Comparison of ENCODE assay signal across 28 cellular contexts in the genomic region with DNA sequence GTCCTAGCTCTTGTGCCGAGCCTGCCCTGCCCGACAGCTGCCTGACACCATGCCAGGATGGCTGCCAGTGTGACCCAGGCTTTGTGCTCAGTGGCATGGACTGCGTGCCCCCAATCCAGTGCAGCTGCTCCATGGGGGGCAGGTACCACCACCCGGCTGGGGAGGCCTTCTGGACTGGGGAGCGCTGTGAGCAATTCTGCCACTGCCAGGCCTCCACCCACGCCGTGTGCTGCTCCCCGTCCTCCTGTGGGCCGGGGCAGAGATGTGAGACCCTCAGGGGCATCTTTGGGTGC. TPM values are rescaled to one million over a fixed set of nuclear protein-coding genes. Genes with fewer than 3 reads are reported as not detected.
A peak's percentile ranks its signal among the peaks of the same experiment; 100 is the strongest.
DNase-seq lines count a peak whose midpoint lies in the region; ATAC-seq and TF ChIP-seq lines count a peak whose summit lies in the region.
"Had no signal": no experiment of that assay in that cellular context is flagged by ENCODE, and none has a peak within 500 bp of the region (broad histone marks: within the 10 kb centered on the region; RNA-seq: fewer than 3 reads in every experiment).

No MANE protein-coding gene starts in this region.

- no peak overlapping the region for H3K4me2 ChIP-seq in neuronal stem cell (ENCODE audit: insufficient read depth, low read length, poor library complexity, severe bottlenecking)
- H3K4me2 ChIP-seq: neural progenitor cell had no signal

- DNase-seq in activated T-helper 2 cell treated with anti-CD3 and anti-CD28 coated beads, Interferon-gamma antibody, Interleukin-2, Interleukin-4, amounts not matched to agents 10 μg/mL and 5 μg/mL and 100 μg/mL, durations not matched to agents 14 hours and 24 hours and 36 hours (ENCODE audit: low spot score) = no peak
- no peak for DNase-seq in esophagus muscularis mucosa (ENCODE audit: extremely low spot score)
- no peak for DNase-seq in neuronal stem cell (ENCODE audit: low spot score)
- no peak for DNase-seq in stimulated activated naive B cell treated with anti-CD40 and anti-IgM and Interleukin-4, amounts not matched to agents 10 μg/mL and 1 μg/mL and 100 μg/mL, for 72 hours
- DNase-seq in NCI-H510A treated with DMSO at 0.1 percent for 48 hours (lab: John Stamatoyannopoulos, UW) = no peak
- no peak for DNase-seq in CD4-positive, alpha-beta memory T cell
- DNase-seq: activated gamma-delta T cell treated with Interleukin-2 at 50 U/mL for 16 hours; EL; left ventricle myocardium superior; NCI-H187 treated with DMSO at 0.1 percent for 48 hours; NCI-H526 treated with DMSO at 0.1 percent for 48 hours; Peyer's patch; SJCRH30; spleen; stimulated activated CD4-positive, alpha-beta T cell treated with anti-CD3 and anti-CD28 coated beads, Interleukin-2, amount 100 ng/mL, for 48 hours; T-cell had no signal

- H3K23ac ChIP-seq in neuronal stem cell (ENCODE audit: low read depth, low read length, poor library complexity) = peak overlapping the region; percentile 44

- WGBS in esophagus muscularis mucosa = 90% methylated on average over 9 of the region's 9 CpGs
- no CpG with 5 or more reads among the region's 9 CpGs for WGBS in neuronal stem cell (ENCODE audit: extremely low coverage in 2 of 2, insufficient read length in 2 of 2, insufficient replicate concordance in 1 of 2), 2 donors

- H3K4me1 Mint-ChIP-seq in activated T-helper 2 cell treated with anti-CD3 and anti-CD28 coated beads, Interferon-gamma antibody, Interleukin-2, Interleukin-4, amounts not matched to agents 10 μg/mL and 5 μg/mL and 100 μg/mL, durations not matched to agents 14 hours and 24 hours and 36 hours (ENCODE audit: low read depth) = peaks cover 10% of the 10 kb centered on the region
- H3K4me1 Mint-ChIP-seq in stimulated activated naive B cell treated with anti-CD40 and anti-IgM and Interleukin-4, amounts not matched to agents 10 μg/mL and 1 μg/mL and 100 μg/mL, for 72 hours = no peaks in the 10 kb centered on the region
- H3K4me1 Mint-ChIP-seq in CD4-positive, alpha-beta memory T cell = no peaks in the 10 kb centered on the region
- H3K4me1 Mint-ChIP-seq: CD14-positive monocyte; central memory CD8-positive, alpha-beta T cell; immature natural killer cell; T-cell had no signal

- H3K4me3 ChIP-seq in esophagus muscularis mucosa = no peak overlapping the region
- no peak overlapping the region for H3K4me3 ChIP-seq in neuronal stem cell (ENCODE audit: low read length in 2 of 2)
- no peak overlapping the region for H3K4me3 ChIP-seq in CD4-positive, alpha-beta memory T cell (ENCODE audit: low read length in 2 of 2)
- H3K4me3 ChIP-seq: neural progenitor cell, Peyer's patch, SJCRH30, spleen, thoracic aorta had no signal

- no peak overlapping the region for H2BK5ac ChIP-seq in neuronal stem cell (ENCODE audit: low read length)

- peak overlapping the region; percentile 13 for H3K27ac Mint-ChIP-seq in activated T-helper 2 cell treated with anti-CD3 and anti-CD28 coated beads, Interferon-gamma antibody, Interleukin-2, Interleukin-4, amounts not matched to agents 10 μg/mL and 5 μg/mL and 100 μg/mL, durations not matched to agents 14 hours and 24 hours and 36 hours
- H3K27ac Mint-ChIP-seq in stimulated activated naive B cell treated with anti-CD40 and anti-IgM and Interleukin-4, amounts not matched to agents 10 μg/mL and 1 μg/mL and 100 μg/mL, for 72 hours = peak overlapping the region; percentile 61
- H3K27ac Mint-ChIP-seq in CD4-positive, alpha-beta memory T cell = no peak overlapping the region
- H3K27ac Mint-ChIP-seq: immature natural killer cell; neural progenitor cell; stimulated activated effector memory CD8-positive, alpha-beta T cell treated with anti-CD3 and anti-CD28 coated beads, Interleukin-12 subunit alpha, Interleukin-12 subunit beta, amount 100 ng/mL, for 72 hours; T-cell had no signal

- H3K27ac ChIP-seq in esophagus muscularis mucosa (replicated peaks in 1 of 4) (peak overlapping the region in 3 of 4 donors; percentile 7 to 72 (median 34)), neuronal stem cell (replicated peaks; ENCODE audit: low read length) (no peak overlapping the region)
- H3K27ac ChIP-seq in CD4-positive, alpha-beta memory T cell (ENCODE audit: low read depth, low read length) = no peak overlapping the region
- H3K27ac ChIP-seq: neural progenitor cell, SJCRH30, spleen, thoracic aorta had no signal

- TF ChIP-seq CTCF in esophagus muscularis mucosa (IDR thresholded peaks at IDR 0.05) = no peak

- no peak for ATAC-seq in stimulated activated naive B cell treated with anti-CD40 and anti-IgM and Interleukin-4, amounts not matched to agents 10 μg/mL and 1 μg/mL and 100 μg/mL, for 72 hours (replicated peaks)
- ATAC-seq in GM21526 (IDR thresholded peaks at IDR 0.05; ENCODE audit: low FRiP score, unreplicated experiment) = no peak
- ATAC-seq: HepG2, left ventricle myocardium superior, T-cell had no signal

- H3K9ac ChIP-seq in neuronal stem cell (ENCODE audit: low read depth, low read length, poor library complexity) = no peak overlapping the region
- H3K9ac ChIP-seq: neural progenitor cell had no signal

- no peak overlapping the region for H2BK120ac ChIP-seq in neuronal stem cell (ENCODE audit: low read depth, low read length)

- H3K9me3 ChIP-seq in esophagus muscularis mucosa (no peaks in the 10 kb centered on the region), neuronal stem cell (replicated peaks in 1 of 2; ENCODE audit: control insufficient read depth in 2 of 2, insufficient read depth in 1 of 2, low read depth in 1 of 2, low read length in 2 of 2) (no peaks in the 10 kb centered on the region)
- H3K9me3 ChIP-seq in CD4-positive, alpha-beta memory T cell (ENCODE audit: control insufficient read depth in 1 of 2, low read length in 2 of 2) = no peaks in the 10 kb centered on the region
- H3K9me3 ChIP-seq: Peyer's patch, SJCRH30, spleen, thoracic aorta had no signal

- POLR2A ChIA-PET in CD4-positive, alpha-beta memory T cell (lab: Charles Lee; ENCODE audit: partially characterized antibody) = no interaction called here

- H3K36me3 ChIP-seq in esophagus muscularis mucosa (no peaks in the 10 kb centered on the region), neuronal stem cell (replicated peaks in 1 of 2; ENCODE audit: control insufficient read depth in 2 of 2, insufficient read depth in 2 of 2, low read length in 2 of 2) (no peaks in the 10 kb centered on the region)
- no peaks in the 10 kb centered on the region for H3K36me3 ChIP-seq in CD4-positive, alpha-beta memory T cell (ENCODE audit: insufficient read depth, low read length)
- H3K36me3 ChIP-seq: neural progenitor cell, Peyer's patch, SJCRH30, spleen, thoracic aorta had no signal

- H3K9me3 Mint-ChIP-seq in activated T-helper 2 cell treated with anti-CD3 and anti-CD28 coated beads, Interferon-gamma antibody, Interleukin-2, Interleukin-4, amounts not matched to agents 10 μg/mL and 5 μg/mL and 100 μg/mL, durations not matched to agents 14 hours and 24 hours and 36 hours = peaks cover 7% of the 10 kb centered on the region
- peaks cover 0 to 4% of the 10 kb centered on the region in 2 donors for H3K9me3 Mint-ChIP-seq in stimulated activated naive B cell treated with anti-CD40 and anti-IgM and Interleukin-4, amounts not matched to agents 10 μg/mL and 1 μg/mL and 100 μg/mL, for 72 hours
- peaks cover 0 to 1% (median 0%) of the 10 kb centered on the region in 8 donors for H3K9me3 Mint-ChIP-seq in CD4-positive, alpha-beta memory T cell
- H3K9me3 Mint-ChIP-seq: central memory CD8-positive, alpha-beta T cell; immature natural killer cell; T-cell had no signal

- no peak overlapping the region for H4K8ac ChIP-seq in neuronal stem cell (ENCODE audit: low read depth, low read length)

- H2AFZ ChIP-seq in neuronal stem cell (ENCODE audit: low read length) = no peak overlapping the region
- H2AFZ ChIP-seq: neural progenitor cell had no signal

- no peak for TF ChIP-seq POLR2A in esophagus muscularis mucosa (IDR thresholded peaks at IDR 0.05; ENCODE audit: low read depth)

- H3K36me3 Mint-ChIP-seq in activated T-helper 2 cell treated with anti-CD3 and anti-CD28 coated beads, Interferon-gamma antibody, Interleukin-2, Interleukin-4, amounts not matched to agents 10 μg/mL and 5 μg/mL and 100 μg/mL, durations not matched to agents 14 hours and 24 hours and 36 hours (ENCODE audit: low read depth) = no peaks in the 10 kb centered on the region
- peaks cover 0 to 1% of the 10 kb centered on the region in 2 donors for H3K36me3 Mint-ChIP-seq in stimulated activated naive B cell treated with anti-CD40 and anti-IgM and Interleukin-4, amounts not matched to agents 10 μg/mL and 1 μg/mL and 100 μg/mL, for 72 hours
- no peaks in the 10 kb centered on the region for H3K36me3 Mint-ChIP-seq in CD4-positive, alpha-beta memory T cell
- H3K36me3 Mint-ChIP-seq: CD14-positive monocyte, immature natural killer cell, neural progenitor cell, T-cell had no signal

- peak overlapping the region; percentile 2 for H3K18ac ChIP-seq in neuronal stem cell (ENCODE audit: low read length)

- peak overlapping the region; percentile 65 for H2BK15ac ChIP-seq in neuronal stem cell (ENCODE audit: low read length)

- no peak overlapping the region for H3K14ac ChIP-seq in neuronal stem cell (ENCODE audit: low read length)

- H3K4me1 ChIP-seq in esophagus muscularis mucosa = peaks cover 0 to 11% (median 2%) of the 10 kb centered on the region in 4 donors
- H3K4me1 ChIP-seq in neuronal stem cell (ENCODE audit: control insufficient read depth in 2 of 2, insufficient read depth in 1 of 2, low read depth in 1 of 2, low read length in 2 of 2) = peaks cover 0 to 5% of the 10 kb centered on the region in 2 donors
- no peaks in the 10 kb centered on the region for H3K4me1 ChIP-seq in CD4-positive, alpha-beta memory T cell (ENCODE audit: insufficient read depth, low read length)
- H3K4me1 ChIP-seq: SJCRH30, spleen had no signal

- no peak overlapping the region for H2BK12ac ChIP-seq in neuronal stem cell (ENCODE audit: low read length)

- TF ChIP-seq EP300 in esophagus muscularis mucosa (IDR thresholded peaks at IDR 0.05) = no peak

- intact Hi-C loops in activated T-helper 2 cell treated with anti-CD3 and anti-CD28 coated beads, Interferon-gamma antibody, Interleukin-2, Interleukin-4, amounts not matched to agents 10 μg/mL and 5 μg/mL and 100 μg/mL, durations not matched to agents 14 hours and 24 hours and 36 hours (cut with micrococcal nuclease) = no loop called here
- intact Hi-C loops in esophagus muscularis mucosa (cut with DNase I) = no loop called here
- intact Hi-C loops in CD4-positive, alpha-beta memory T cell (cut with micrococcal nuclease) = no loop called here

- no peak overlapping the region for H4K91ac ChIP-seq in neuronal stem cell (ENCODE audit: low read depth, low read length, poor library complexity)

- H3K79me1 ChIP-seq in neuronal stem cell (ENCODE audit: low read depth, low read length) = no peaks in the 10 kb centered on the region

- H3K27me3 ChIP-seq in esophagus muscularis mucosa (peaks cover 0 to 25% (median 0%) of the 10 kb centered on the region in 4 donors), neuronal stem cell (ENCODE audit: control insufficient read depth in 3 of 3, insufficient read depth in 3 of 3, low read depth in 1 of 3, low read length in 3 of 3) (peaks cover 0 to 6% (median 0%) of the 10 kb centered on the region in 3 experiments)
- H3K27me3 ChIP-seq in CD4-positive, alpha-beta memory T cell (ENCODE audit: insufficient read depth, low read length) = no peaks in the 10 kb centered on the region
- H3K27me3 ChIP-seq: neural progenitor cell, Peyer's patch, SJCRH30 had no signal

- H2AK5ac ChIP-seq in neuronal stem cell (ENCODE audit: low read depth, low read length) = peak overlapping the region; percentile 68

- peaks cover 3% of the 10 kb centered on the region for H3K27me3 Mint-ChIP-seq in activated T-helper 2 cell treated with anti-CD3 and anti-CD28 coated beads, Interferon-gamma antibody, Interleukin-2, Interleukin-4, amounts not matched to agents 10 μg/mL and 5 μg/mL and 100 μg/mL, durations not matched to agents 14 hours and 24 hours and 36 hours (ENCODE audit: low read depth)
- H3K27me3 Mint-ChIP-seq in stimulated activated naive B cell treated with anti-CD40 and anti-IgM and Interleukin-4, amounts not matched to agents 10 μg/mL and 1 μg/mL and 100 μg/mL, for 72 hours = peaks cover 5 to 16% of the 10 kb centered on the region in 2 donors
- peaks cover 2 to 7% of the 10 kb centered on the region in 2 donors for H3K27me3 Mint-ChIP-seq in CD4-positive, alpha-beta memory T cell
- H3K27me3 Mint-ChIP-seq: central memory CD8-positive, alpha-beta T cell had no signal

- no peak overlapping the region for H3K4ac ChIP-seq in neuronal stem cell (ENCODE audit: low read length)

- CTCF ChIA-PET in CD4-positive, alpha-beta memory T cell (lab: Charles Lee; ENCODE audit: partially characterized antibody) = interaction anchor here (0.6 to 1.1 kb wide), 2 partner anchors 40 to 74 kb away, joined by 3 read pairs; no protein-coding TSS in a partner anchor

- H3K4me3 Mint-ChIP-seq in activated T-helper 2 cell treated with anti-CD3 and anti-CD28 coated beads, Interferon-gamma antibody, Interleukin-2, Interleukin-4, amounts not matched to agents 10 μg/mL and 5 μg/mL and 100 μg/mL, durations not matched to agents 14 hours and 24 hours and 36 hours (ENCODE audit: low read depth) = no peak overlapping the region
- no peak overlapping the region for H3K4me3 Mint-ChIP-seq in stimulated activated naive B cell treated with anti-CD40 and anti-IgM and Interleukin-4, amounts not matched to agents 10 μg/mL and 1 μg/mL and 100 μg/mL, for 72 hours
- peak overlapping the region in 1 of 8 donors; percentile 27 for H3K4me3 Mint-ChIP-seq in CD4-positive, alpha-beta memory T cell
- H3K4me3 Mint-ChIP-seq: CD14-positive monocyte; central memory CD8-positive, alpha-beta T cell; immature natural killer cell; neural progenitor cell; stimulated activated effector memory CD8-positive, alpha-beta T cell treated with anti-CD3 and anti-CD28 coated beads, Interleukin-12 subunit alpha, Interleukin-12 subunit beta, amount 100 ng/mL, for 72 hours; T-cell had no signal

RNA-seq across cellular contexts. Expression of gene FXYD3, which starts 9.4 kb away (rescaled TPM):
- not detected in 2 replicates for total RNA-seq in activated T-helper 2 cell treated with anti-CD3 and anti-CD28 coated beads, Interferon-gamma antibody, Interleukin-2, Interleukin-4, amounts not matched to agents 10 μg/mL and 5 μg/mL and 100 μg/mL, durations not matched to agents 14 hours and 24 hours and 36 hours
- total RNA-seq in esophagus muscularis mucosa = 1 to 10 TPM in 3 of 4 donors, under 1 TPM in 1; 0.83 to 3.8 (median 3.1) TPM
- 0.07 TPM for polyA plus RNA-seq in neuronal stem cell (2013, experiment 1 of 2)
- polyA plus RNA-seq in neuronal stem cell (2013, experiment 2 of 2) = 0.12 TPM
- total RNA-seq in CD4-positive, alpha-beta memory T cell = not detected
- not detected for polyA plus RNA-seq in CD4-positive, alpha-beta memory T cell
- total RNA-seq: astrocyte, fibroblast of villous mesenchyme, HepG2, LHCN-M2, renal cortical epithelial cell, SJCRH30, spleen had no signal
- polyA plus RNA-seq: CD14-positive monocyte, immature natural killer cell had no signal

RNA-seq across cellular contexts. Expression of gene LGI4, which starts 28.6 kb away (rescaled TPM):
- 0.27 TPM in 1 of 2 replicates, not detected in the other for total RNA-seq in activated T-helper 2 cell treated with anti-CD3 and anti-CD28 coated beads, Interferon-gamma antibody, Interleukin-2, Interleukin-4, amounts not matched to agents 10 μg/mL and 5 μg/mL and 100 μg/mL, durations not matched to agents 14 hours and 24 hours and 36 hours
- total RNA-seq in esophagus muscularis mucosa = 10 to 100 TPM; 32.0 to 58.6 (median 49.2) TPM
- 2.0 TPM for polyA plus RNA-seq in neuronal stem cell (2013, experiment 1 of 2)
- 1.8 TPM for polyA plus RNA-seq in neuronal stem cell (2013, experiment 2 of 2)
- under 1 TPM; 0.72 to 0.81 TPM for total RNA-seq in CD4-positive, alpha-beta memory T cell
- not detected for polyA plus RNA-seq in CD4-positive, alpha-beta memory T cell
- total RNA-seq: fibroblast of villous mesenchyme, HepG2, LHCN-M2, renal cortical epithelial cell, SJCRH30 had no signal
- polyA plus RNA-seq: CD14-positive monocyte, immature natural killer cell had no signal

RNA-seq across cellular contexts. Expression of gene FXYD1, which starts 32.4 kb away (rescaled TPM):
- total RNA-seq in activated T-helper 2 cell treated with anti-CD3 and anti-CD28 coated beads, Interferon-gamma antibody, Interleukin-2, Interleukin-4, amounts not matched to agents 10 μg/mL and 5 μg/mL and 100 μg/mL, durations not matched to agents 14 hours and 24 hours and 36 hours = 0.71 TPM in 1 of 2 replicates, not detected in the other
- total RNA-seq in esophagus muscularis mucosa = 10 to 100 TPM; 44.4 to 92.6 (median 70.7) TPM
- 0.85 TPM for polyA plus RNA-seq in neuronal stem cell (2013, experiment 1 of 2)
- 1.2 TPM for polyA plus RNA-seq in neuronal stem cell (2013, experiment 2 of 2)
- 1 to 10 TPM; 3.6 to 4.4 TPM for total RNA-seq in CD4-positive, alpha-beta memory T cell
- 1 to 10 TPM in 1 of 2 donors, under 1 TPM in 1; 0.58 to 3.2 TPM for polyA plus RNA-seq in CD4-positive, alpha-beta memory T cell
- total RNA-seq: fibroblast of villous mesenchyme, HepG2, LHCN-M2, renal cortical epithelial cell, SJCRH30 had no signal

RNA-seq across cellular contexts. Expression of gene FXYD7, which starts 36.8 kb away (rescaled TPM):
- total RNA-seq in activated T-helper 2 cell treated with anti-CD3 and anti-CD28 coated beads, Interferon-gamma antibody, Interleukin-2, Interleukin-4, amounts not matched to agents 10 μg/mL and 5 μg/mL and 100 μg/mL, durations not matched to agents 14 hours and 24 hours and 36 hours = 0.28 TPM in 1 of 2 replicates, not detected in the other
- under 1 TPM in 1 of 4 donors, not detected in 3; 0.71 TPM for total RNA-seq in esophagus muscularis mucosa
- polyA plus RNA-seq in neuronal stem cell (2013, experiment 1 of 2) = 2.3 TPM
- polyA plus RNA-seq in neuronal stem cell (2013, experiment 2 of 2) = 2.6 TPM
- 10 to 100 TPM in 1 of 2 experiments, 1 to 10 TPM in 1; 9.6 to 10.1 TPM for total RNA-seq in CD4-positive, alpha-beta memory T cell
- 10 to 100 TPM in 1 of 2 donors, 1 to 10 TPM in 1; 5.5 to 11.1 TPM for polyA plus RNA-seq in CD4-positive, alpha-beta memory T cell
- total RNA-seq: astrocyte, HepG2, left ventricle myocardium superior, LHCN-M2, Peyer's patch, renal cortical epithelial cell, SJCRH30, thoracic aorta had no signal
- polyA plus RNA-seq: CD14-positive monocyte had no signal

RNA-seq across cellular contexts. Expression of gene FXYD5, which starts 48.3 kb away (rescaled TPM):
- total RNA-seq in activated T-helper 2 cell treated with anti-CD3 and anti-CD28 coated beads, Interferon-gamma antibody, Interleukin-2, Interleukin-4, amounts not matched to agents 10 μg/mL and 5 μg/mL and 100 μg/mL, durations not matched to agents 14 hours and 24 hours and 36 hours = 257 and 271 TPM in 2 replicates
- total RNA-seq in esophagus muscularis mucosa = 10 to 100 TPM; 26.6 to 49.3 (median 43.0) TPM
- 47.1 TPM for polyA plus RNA-seq in neuronal stem cell (2013, experiment 1 of 2)
- polyA plus RNA-seq in neuronal stem cell (2013, experiment 2 of 2) = 45.6 TPM
- total RNA-seq in CD4-positive, alpha-beta memory T cell = 100 to 1,000 TPM; 473 to 484 TPM
- 100 to 1,000 TPM; 452 to 833 TPM for polyA plus RNA-seq in CD4-positive, alpha-beta memory T cell
- total RNA-seq: HepG2 had no signal

Comparison
In these comparisons a context has a peak if more than half of its experiments do, and no peak if none do; other contexts are left out.
1. H3K27ac Mint-ChIP-seq: peak in activated T-helper 2 cell treated with anti-CD3 and anti-CD28 coated beads, Interferon-gamma antibody, Interleukin-2, Interleukin-4, amounts not matched to agents 10 μg/mL and 5 μg/mL and 100 μg/mL, durations not matched to agents 14 hours and 24 hours and 36 hours (single experiment) and stimulated activated naive B cell treated with anti-CD40 and anti-IgM and Interleukin-4, amounts not matched to agents 10 μg/mL and 1 μg/mL and 100 μg/mL, for 72 hours (single experiment); none in CD4-positive, alpha-beta memory T cell (0 of 7).
2. H3K27ac ChIP-seq: peak in esophagus muscularis mucosa (3 of 4); none in neuronal stem cell (single experiment) and CD4-positive, alpha-beta memory T cell (single experiment).
3. RNA of gene LGI4, which starts 28.6 kb away (total RNA-seq): 32.0 to 58.6 TPM in esophagus muscularis mucosa; 0.72 to 0.81 TPM in CD4-positive, alpha-beta memory T cell and 0.27 TPM in activated T-helper 2 cell treated with anti-CD3 and anti-CD28 coated beads, Interferon-gamma antibody, Interleukin-2, Interleukin-4, amounts not matched to agents 10 μg/mL and 5 μg/mL and 100 μg/mL, durations not matched to agents 14 hours and 24 hours and 36 hours; every median in the first group is over 10 times any median in the second.
4. RNA of gene FXYD1, which starts 32.4 kb away (total RNA-seq): 44.4 to 92.6 TPM in esophagus muscularis mucosa; 3.6 to 4.4 TPM in CD4-positive, alpha-beta memory T cell and 0.71 TPM in activated T-helper 2 cell treated with anti-CD3 and anti-CD28 coated beads, Interferon-gamma antibody, Interleukin-2, Interleukin-4, amounts not matched to agents 10 μg/mL and 5 μg/mL and 100 μg/mL, durations not matched to agents 14 hours and 24 hours and 36 hours; every median in the first group is over 4 times any median in the second.